Comparison of ENCODE assay signal across 8 cellular contexts in the genomic region with DNA sequence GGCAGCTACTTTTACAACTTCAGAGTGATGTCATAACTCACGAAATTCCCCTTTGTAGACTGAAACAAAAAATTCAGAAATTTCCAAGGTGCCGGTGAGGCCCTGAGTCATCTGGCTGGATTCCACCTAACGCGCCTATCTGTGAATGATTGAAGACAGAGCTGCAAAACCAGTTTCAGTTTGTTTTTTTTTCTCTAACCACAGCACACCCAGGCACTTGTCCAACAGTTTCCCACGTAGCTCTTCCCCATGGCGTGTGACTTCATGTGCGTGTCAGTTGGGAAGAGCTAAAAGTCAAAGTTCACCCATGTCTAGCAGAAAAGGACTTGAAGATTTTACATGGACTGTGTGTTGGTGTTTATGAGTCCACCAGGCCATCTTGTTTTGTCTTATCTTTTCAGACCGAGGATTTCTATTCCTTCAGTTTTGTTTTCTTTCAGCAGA. TPM values are rescaled to one million over a fixed set of nuclear protein-coding genes. Genes with fewer than 3 reads are reported as not detected.
A peak's percentile ranks its signal among the peaks of the same experiment; 100 is the strongest.
DNase-seq lines count a peak whose midpoint lies in the region; ATAC-seq and TF ChIP-seq lines count a peak whose summit lies in the region.

No MANE protein-coding gene starts in this region.

- peak overlapping the region; percentile 56 for H2BK5ac ChIP-seq in trophoblast cell (ENCODE audit: low read depth, low read length, poor library complexity)

- no peaks in the 10 kb centered on the region for H3K27me3 ChIP-seq in GM06990 (replicated peaks; ENCODE audit: control insufficient read depth, insufficient read depth, low read length)
- H3K27me3 ChIP-seq in esophagus (ENCODE audit: control insufficient read depth in 1 of 2, insufficient read depth in 2 of 2, low read length in 2 of 2) = peaks cover 0 to 5% of the 10 kb centered on the region in 2 donors
- H3K27me3 ChIP-seq in trophoblast cell (ENCODE audit: insufficient read depth, low read length) = no peaks in the 10 kb centered on the region

- H2BK120ac ChIP-seq in trophoblast cell (ENCODE audit: insufficient read depth, low read length, poor library complexity) = no peak overlapping the region

- no peak overlapping the region for H3K18ac ChIP-seq in trophoblast cell (ENCODE audit: low read length)

- H3K4me3 ChIP-seq in GM06990 (replicated peaks; ENCODE audit: low read depth, low read length) (peak overlapping the region; percentile 23), LNCaP clone FGC (ENCODE audit: low read depth, low read length) (no peak overlapping the region), esophagus (ENCODE audit: low read depth in 1 of 2, low read length in 2 of 2) (no peak overlapping the region), trophoblast cell (ENCODE audit: low read depth, low read length) (no peak overlapping the region)

- H2AK5ac ChIP-seq in trophoblast cell (ENCODE audit: low read length) = no peak overlapping the region

- H4K12ac ChIP-seq in trophoblast cell (ENCODE audit: low read depth, low read length) = no peak overlapping the region

- no peak overlapping the region for H4K8ac ChIP-seq in trophoblast cell (ENCODE audit: low read depth, low read length)

- H3K14ac ChIP-seq in trophoblast cell (ENCODE audit: low read length) = no peak overlapping the region

- TF ChIP-seq CTCF in GM06990 (IDR thresholded peaks at IDR 0.05; ENCODE audit: insufficient read depth, low read length, poor library complexity, severe bottlenecking) = no peak
- no peak for TF ChIP-seq CTCF in LNCaP clone FGC (IDR thresholded peaks at IDR 0.05; ENCODE audit: control insufficient read depth, extremely low read depth, insufficient read depth)

- no peak overlapping the region for H2BK12ac ChIP-seq in trophoblast cell (ENCODE audit: low read length)

- H3K4me1 Mint-ChIP-seq in activated CD4-positive, alpha-beta T cell treated with anti-CD3 and anti-CD28 coated beads, Interleukin-2, amount 10 ng/mL, durations not matched to agents 24 days and 14 days = peaks cover 11% of the 10 kb centered on the region

- intact Hi-C loops in activated CD4-positive, alpha-beta T cell treated with anti-CD3 and anti-CD28 coated beads, Interleukin-2, amount 10 ng/mL, durations not matched to agents 24 days and 14 days (cut with micrococcal nuclease) = loop anchor here (1.0 to 2.0 kb wide), 3 partner anchors 16 to 358 kb away; a partner anchor contains a TSS

- peak overlapping the region; percentile 55 for H4K91ac ChIP-seq in trophoblast cell (ENCODE audit: low read depth, low read length)

- H3K4ac ChIP-seq in trophoblast cell (ENCODE audit: low read depth, low read length) = no peak overlapping the region

- H3K9me3 Mint-ChIP-seq in activated CD4-positive, alpha-beta T cell treated with anti-CD3 and anti-CD28 coated beads, Interleukin-2, amount 10 ng/mL, durations not matched to agents 24 days and 14 days = no peaks in the 10 kb centered on the region

- peak overlapping the region; percentile 63 for H3K4me3 Mint-ChIP-seq in activated CD4-positive, alpha-beta T cell treated with anti-CD3 and anti-CD28 coated beads, Interleukin-2, amount 10 ng/mL, durations not matched to agents 24 days and 14 days

- no peaks in the 10 kb centered on the region for H3K36me3 ChIP-seq in GM06990 (ENCODE audit: control insufficient read depth, insufficient read depth, low read length)
- H3K36me3 ChIP-seq in esophagus (ENCODE audit: control insufficient read depth in 2 of 2, insufficient read depth in 2 of 2, low read length in 1 of 2) = no peaks in the 10 kb centered on the region
- H3K36me3 ChIP-seq in trophoblast cell (ENCODE audit: control insufficient read depth in 1 of 2, insufficient read depth in 2 of 2, low read length in 2 of 2) = no peaks in the 10 kb centered on the region

- peaks cover 10% of the 10 kb centered on the region for H3K79me1 ChIP-seq in trophoblast cell (ENCODE audit: low read length)

- H3K36me3 Mint-ChIP-seq in activated CD4-positive, alpha-beta T cell treated with anti-CD3 and anti-CD28 coated beads, Interleukin-2, amount 10 ng/mL, durations not matched to agents 24 days and 14 days (ENCODE audit: low read depth) = peaks cover 21% of the 10 kb centered on the region

- H3K27me3 Mint-ChIP-seq in activated CD4-positive, alpha-beta T cell treated with anti-CD3 and anti-CD28 coated beads, Interleukin-2, amount 10 ng/mL, durations not matched to agents 24 days and 14 days = no peaks in the 10 kb centered on the region

- H3K23ac ChIP-seq in trophoblast cell (ENCODE audit: low read length) = no peak overlapping the region

- peak overlapping the region; percentile 47 to 49 for H3K27ac ChIP-seq in esophagus (ENCODE audit: low read depth in 2 of 2, low read length in 1 of 2)
- peak overlapping the region; percentile 78 for H3K27ac ChIP-seq in trophoblast cell (ENCODE audit: low read depth, low read length)

- WGBS in esophagus, 2 donors = 12 to 18% methylated on average over 8 of the region's 8 CpGs
- no CpG with 5 or more reads among the region's 8 CpGs for WGBS in trophoblast cell (ENCODE audit: extremely low coverage, insufficient coverage, insufficient read length)

- no peak overlapping the region for H2AFZ ChIP-seq in trophoblast cell (ENCODE audit: insufficient read depth, low read length, poor library complexity)

- H3K4me2 ChIP-seq in trophoblast cell (ENCODE audit: low read length) = no peak overlapping the region

- DNase-seq in GM06990 (ENCODE audit: extremely low read depth, insufficient read length) (peak; percentile 73), GOT3 (lab: John Stamatoyannopoulos, UW) (peak; percentile 80), LNCaP clone FGC (ENCODE audit: low read depth) (peak; percentile 91), trophoblast cell (peak; percentile 87 to 96), DMS114 treated with DMSO at 0.1 percent for 48 hours (lab: John Stamatoyannopoulos, UW; ENCODE audit: unreplicated experiment) (no peak)
- DNase-seq in activated CD4-positive, alpha-beta T cell treated with anti-CD3 and anti-CD28 coated beads, Interleukin-2, amount 10 ng/mL, durations not matched to agents 24 days and 14 days = peak; percentile 75

- H3K4me1 ChIP-seq in esophagus (ENCODE audit: control insufficient read depth in 2 of 2, insufficient read depth in 2 of 2, low read length in 1 of 2) = no peaks in the 10 kb centered on the region
- peaks cover 0 to 7% of the 10 kb centered on the region in 2 experiments for H3K4me1 ChIP-seq in trophoblast cell (ENCODE audit: control insufficient read depth in 1 of 2, insufficient read depth in 2 of 2, low read length in 2 of 2)

- H3K9me3 ChIP-seq in esophagus (ENCODE audit: control insufficient read depth in 2 of 2, insufficient read depth in 1 of 2, low read depth in 1 of 2, low read length in 1 of 2) (no peaks in the 10 kb centered on the region), trophoblast cell (ENCODE audit: insufficient read depth, low read depth, low read length) (no peaks in the 10 kb centered on the region)

- H3K9ac ChIP-seq in trophoblast cell (ENCODE audit: low read length) = no peak overlapping the region

- peak overlapping the region; percentile 93 for H3K27ac Mint-ChIP-seq in activated CD4-positive, alpha-beta T cell treated with anti-CD3 and anti-CD28 coated beads, Interleukin-2, amount 10 ng/mL, durations not matched to agents 24 days and 14 days

- no peak for ATAC-seq in GM19397 (IDR thresholded peaks at IDR 0.05; ENCODE audit: unreplicated experiment)

- H3K79me2 ChIP-seq in trophoblast cell (ENCODE audit: control insufficient read depth, insufficient read depth, low read length, poor library complexity) = no peaks in the 10 kb centered on the region

RNA-seq across cellular contexts. Expression of a gene that starts 16.3 kb away (rescaled TPM):
- 3.0 and 4.2 TPM in 2 replicates for total RNA-seq in activated CD4-positive, alpha-beta T cell treated with anti-CD3 and anti-CD28 coated beads, Interleukin-2, amount 10 ng/mL, durations not matched to agents 24 days and 14 days
- 1 to 10 TPM in 1 of 2 donors, under 1 TPM in 1; 0.85 to 1.2 TPM for polyA plus RNA-seq in esophagus
- polyA plus RNA-seq in trophoblast cell (2013) = 1.7 and 1.8 TPM in 2 replicates

RNA-seq across cellular contexts. Expression of a gene that starts 19.7 kb away (rescaled TPM):
- total RNA-seq in activated CD4-positive, alpha-beta T cell treated with anti-CD3 and anti-CD28 coated beads, Interleukin-2, amount 10 ng/mL, durations not matched to agents 24 days and 14 days = 9.2 and 10.8 TPM in 2 replicates
- polyA plus RNA-seq in esophagus = 10 to 100 TPM; 23.8 to 24.7 TPM
- 78.2 and 82.7 TPM in 2 replicates for polyA plus RNA-seq in trophoblast cell (2013)
